In the genomic region with DNA sequence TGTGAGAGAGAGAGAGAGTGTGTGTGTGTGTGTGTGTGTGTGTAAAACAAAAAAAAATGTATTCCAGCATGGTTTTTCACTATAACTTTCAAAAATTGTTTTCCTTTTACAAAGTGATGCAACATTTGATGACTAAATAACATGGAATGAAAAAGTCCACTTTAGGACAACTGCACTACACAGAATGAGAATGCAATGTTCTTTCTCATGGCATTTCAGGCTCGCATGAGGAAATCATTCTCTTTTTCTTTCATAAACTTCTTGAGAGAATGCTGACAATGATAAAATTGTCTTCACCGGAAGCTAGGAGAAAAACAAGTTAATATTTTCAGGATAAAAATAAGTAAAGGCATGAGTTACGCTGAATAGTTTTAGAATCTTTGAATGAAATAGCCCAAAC, we compare ENCODE assay signal across 12 cellular contexts. TPM values are rescaled to one million over a fixed set of nuclear protein-coding genes. Genes with fewer than 3 reads are reported as not detected.
DNase-seq lines count a peak whose midpoint lies in the region; ATAC-seq and TF ChIP-seq lines count a peak whose summit lies in the region.
"Had no signal": no experiment of that assay in that cellular context is flagged by ENCODE, and none has a peak within 500 bp of the region (broad histone marks: within the 10 kb centered on the region; RNA-seq: fewer than 3 reads in every experiment).

No MANE protein-coding gene starts in this region.

- CTCF ChIA-PET in WTC11 (lab: Charles Lee), result no interaction called here

- H3K27ac Mint-ChIP-seq in WTC11, result no peak overlapping the region
- H3K27ac Mint-ChIP-seq: activated CD4-positive, alpha-beta memory T cell treated with anti-CD3 and anti-CD28 coated beads, Interleukin-2, amount 10 ng/mL, durations not matched to agents 7 days and 5 days; CD4-positive, alpha-beta T cell had no signal

- POLR2A ChIA-PET in WTC11 (lab: Charles Lee), result no interaction called here

- peaks cover 5% of the 10 kb centered on the region; the same call in 1 of the 2 replicates for H3K36me3 Mint-ChIP-seq in WTC11

- peaks cover 7% of the 10 kb centered on the region; the same call in 1 of the 2 replicates for H3K9me3 Mint-ChIP-seq in WTC11
- H3K9me3 Mint-ChIP-seq: activated CD4-positive, alpha-beta memory T cell treated with anti-CD3 and anti-CD28 coated beads, Interleukin-2, amount 10 ng/mL, durations not matched to agents 7 days and 5 days; CD4-positive, alpha-beta T cell had no signal

- intact Hi-C loops in psoas muscle (cut with DNase I), result no loop called here

- ATAC-seq in WTC11 (no peak), foreskin keratinocyte (no peak), psoas muscle (peak in 3 of 4 donors; percentile 59 to 76 (median 61)), HG03571 (IDR thresholded peaks at IDR 0.05; ENCODE audit: unreplicated experiment) (no peak)

- 49 to 58% (median 51%) methylated on average over 3 of the region's 3 CpGs for WGBS in psoas muscle, 3 donors

- DNase-seq in AG20443 (ENCODE audit: low spot score) (peak; percentile 72), WTC11 (ENCODE audit: low spot score) (no peak), foreskin keratinocyte (peak; percentile 65 to 82), psoas muscle (no peak), T-helper 1 cell (no peak)
- no peak for DNase-seq in activated CD4-positive, alpha-beta T cell treated with anti-CD3 and anti-CD28 coated beads for 48 hours
- DNase-seq in stimulated activated CD8-positive, alpha-beta memory T cell treated with anti-CD3 and anti-CD28 coated beads, Interleukin-4, amount 100 ng/mL, for 48 hours, result no peak
- DNase-seq: activated CD4-positive, alpha-beta memory T cell treated with anti-CD3 and anti-CD28 coated beads, Interleukin-2, amount 10 ng/mL, durations not matched to agents 7 days and 5 days; CD4-positive, alpha-beta T cell; colonic mucosa had no signal

- H3K9me3 ChIP-seq in psoas muscle, result no peaks in the 10 kb centered on the region
- H3K9me3 ChIP-seq: colonic mucosa had no signal

- H3K27me3 Mint-ChIP-seq in WTC11 (ENCODE audit: low read depth), result no peaks in the 10 kb centered on the region; the same call in 1 of the 2 replicates

- TF ChIP-seq CTCF in WTC11 (IDR thresholded peaks at IDR 0.05) (no peak), foreskin keratinocyte (conservative IDR thresholded peaks at IDR 0.05) (no peak), psoas muscle (IDR thresholded peaks at IDR 0.05) (no peak)

- H3K4me1 Mint-ChIP-seq in WTC11, result peaks cover 26% of the 10 kb centered on the region
- H3K4me1 Mint-ChIP-seq: activated CD4-positive, alpha-beta memory T cell treated with anti-CD3 and anti-CD28 coated beads, Interleukin-2, amount 10 ng/mL, durations not matched to agents 7 days and 5 days had no signal

- H3K4me3 ChIP-seq in psoas muscle, result no peak overlapping the region
- H3K4me3 ChIP-seq: colonic mucosa had no signal

- no peak overlapping the region for H3K27ac ChIP-seq in foreskin keratinocyte
- peak overlapping the region; percentile 47 for H3K27ac ChIP-seq in psoas muscle
- H3K27ac ChIP-seq: colonic mucosa, KMS-11 had no signal

- H3K4me1 ChIP-seq in foreskin keratinocyte (peaks cover 15% of the 10 kb centered on the region), psoas muscle (peaks cover 32% of the 10 kb centered on the region)
- H3K4me1 ChIP-seq: colonic mucosa had no signal

- H3K36me3 ChIP-seq in psoas muscle (ENCODE audit: insufficient read depth in 1 of 2, low read depth in 1 of 2), result no peaks in the 10 kb centered on the region
- H3K36me3 ChIP-seq: colonic mucosa had no signal

- H3K27me3 ChIP-seq in foreskin keratinocyte, result no peaks in the 10 kb centered on the region
- H3K27me3 ChIP-seq in psoas muscle (ENCODE audit: insufficient read depth in 3 of 3, low read length in 2 of 3), result no peaks in the 10 kb centered on the region
- H3K27me3 ChIP-seq: colonic mucosa had no signal

- H3K4me3 Mint-ChIP-seq in WTC11, result no peak overlapping the region
- H3K4me3 Mint-ChIP-seq: activated CD4-positive, alpha-beta memory T cell treated with anti-CD3 and anti-CD28 coated beads, Interleukin-2, amount 10 ng/mL, durations not matched to agents 7 days and 5 days; CD4-positive, alpha-beta T cell had no signal

TF ChIP-seq in WTC11, 78 proteins besides CTCF, POLR2A, EP300 and RAD21:
- peak; percentile 66 for TF ChIP-seq GABPB1 (CRISPR knock-in tag; IDR thresholded peaks at IDR 0.05)
- no peak for TF ChIP-seq JAZF1 (CRISPR knock-in tag; IDR thresholded peaks at IDR 0.05)

RNA-seq across cellular contexts. Expression of a gene that starts 53.7 kb away (rescaled TPM):
- 8.0 to 10.9 TPM (median 8.3 TPM) in 3 replicates for total RNA-seq in WTC11 (2021)
- 0.17 and 0.18 TPM in 2 replicates for total RNA-seq in foreskin keratinocyte
- 0.04 and 0.07 TPM in 2 replicates for polyA plus RNA-seq in foreskin keratinocyte
- 1 to 10 TPM in 3 of 4 donors, under 1 TPM in 1; 0.98 to 1.9 (median 1.2) TPM for total RNA-seq in psoas muscle
- 1 to 10 TPM in 2 of 3 donors, under 1 TPM in 1; 0.74 to 1.2 (median 1.1) TPM for polyA plus RNA-seq in psoas muscle
- total RNA-seq: activated CD4-positive, alpha-beta memory T cell treated with anti-CD3 and anti-CD28 coated beads, Interleukin-2, amount 10 ng/mL, durations not matched to agents 7 days and 5 days; CD4-positive, alpha-beta T cell had no signal

Comparison
In these comparisons a context has a peak if more than half of its experiments do, and no peak if none do; other contexts are left out.
1. DNase-seq: peak in AG20443 (single experiment) and foreskin keratinocyte (2 of 2); none in WTC11 (single experiment), psoas muscle (0 of 2), activated CD4-positive, alpha-beta T cell treated with anti-CD3 and anti-CD28 coated beads for 48 hours (single experiment), T-helper 1 cell (0 of 5) and stimulated activated CD8-positive, alpha-beta memory T cell treated with anti-CD3 and anti-CD28 coated beads, Interleukin-4, amount 100 ng/mL, for 48 hours (single experiment).
2. ATAC-seq: peak in psoas muscle (3 of 4); none in WTC11 (single experiment), foreskin keratinocyte (single experiment) and HG03571 (single experiment).